8 cellular contexts compared by ENCODE assay signal in genomic region chr13:100514788-100515409, GRCh38.
DNase-seq lines count a peak whose midpoint lies in the region; ATAC-seq and TF ChIP-seq lines count a peak whose summit lies in the region.

No MANE protein-coding gene starts in this region.

- peak; percentile 88 for ATAC-seq in GM21825 (IDR thresholded peaks at IDR 0.05; ENCODE audit: unreplicated experiment)
- peak; percentile 99 for ATAC-seq in Panc1
- peak; percentile 89 to 93 for ATAC-seq in activated T-cell treated with anti-CD3 and anti-CD28 coated beads, Interleukin-2, amount 50 U/mL, for 4 hours

- DNase-seq in Daoy (ENCODE audit: low read depth), result peak; percentile 69
- peak; percentile 85 for DNase-seq in Karpas-422
- DNase-seq in Panc1 (ENCODE audit: low read depth, low spot score), result peak; percentile 42
- DNase-seq in activated T-cell treated with anti-CD3 and anti-CD28 coated beads, Interleukin-2, amount 50 U/mL, for 4 hours, result peak; percentile 69
- DNase-seq in fibroblast of lung (ENCODE audit: low read depth in 2 of 2), result peak; percentile 59 to 82
- peak; percentile 89 for DNase-seq in neural progenitor cell (ENCODE audit: low spot score)
- DNase-seq in superior temporal gyrus (ENCODE audit: extremely low spot score), result peak; percentile 93

- BruUV-seq in Panc1 (replicated peaks; lab: Mats Ljungman, UMichigan), result no TSS peak

- no peaks in the 10 kb centered on the region for H3K36me3 ChIP-seq in Karpas-422 (ENCODE audit: insufficient read depth, low read length)
- H3K36me3 ChIP-seq in Panc1 (ENCODE audit: control insufficient read depth, insufficient read depth, low read length), result no peaks in the 10 kb centered on the region; the same call in 1 of the 2 replicates
- H3K36me3 ChIP-seq in fibroblast of lung (ENCODE audit: control insufficient read depth, insufficient read depth, low read length), result no peaks in the 10 kb centered on the region
- no peaks in the 10 kb centered on the region for H3K36me3 ChIP-seq in neural progenitor cell

- H3K9me3 ChIP-seq in Karpas-422 (ENCODE audit: low read length) (no peaks in the 10 kb centered on the region), Panc1 (ENCODE audit: control insufficient read depth, insufficient read depth, low read depth, low read length) (no peaks in the 10 kb centered on the region), fibroblast of lung (ENCODE audit: control insufficient read depth, insufficient read depth, low read depth, low read length) (no peaks in the 10 kb centered on the region), neural progenitor cell (ENCODE audit: low read depth) (no peaks in the 10 kb centered on the region)

- H3K4me3 ChIP-seq in Karpas-422 (ENCODE audit: low read length) (no peak overlapping the region), Panc1 (ENCODE audit: low read depth in 2 of 2, low read length in 2 of 2) (no peak overlapping the region), fibroblast of lung (replicated peaks in 1 of 4; ENCODE audit: control extremely low read depth in 1 of 4, insufficient read depth in 1 of 4, low read depth in 3 of 4, low read length in 4 of 4) (no peak overlapping the region), neural progenitor cell (no peak overlapping the region)

- H3K4me3 Mint-ChIP-seq in activated T-cell treated with anti-CD3 and anti-CD28 coated beads, Interleukin-2, amount 50 U/mL, for 4 hours, result no peak overlapping the region
- peak overlapping the region; percentile 68 for H3K4me3 Mint-ChIP-seq in neural progenitor cell

- H4K20me1 ChIP-seq in Karpas-422 (ENCODE audit: insufficient read depth, low read depth, low read length) (no peaks in the 10 kb centered on the region), fibroblast of lung (ENCODE audit: control insufficient read depth, extremely low read depth, insufficient read depth, low read length) (no peaks in the 10 kb centered on the region), neural progenitor cell (ENCODE audit: low read depth) (no peaks in the 10 kb centered on the region)

- no peaks in the 10 kb centered on the region for H3K9me3 Mint-ChIP-seq in activated T-cell treated with anti-CD3 and anti-CD28 coated beads, Interleukin-2, amount 50 U/mL, for 4 hours
- H3K9me3 Mint-ChIP-seq in neural progenitor cell, result no peaks in the 10 kb centered on the region

- in situ Hi-C loops in Panc1 (cut with HindIII; ENCODE audit: low pct_unique_long_range_greater_than_20kb, low sequenced_read_pairs), result no loop called here

- CTCF ChIA-PET in Panc1 (lab: Charles Lee), result interaction anchor here (0.8 kb wide), 1 partner anchor 150 kb away, joined by 4 read pairs; no protein-coding TSS in a partner anchor

- H3K36me3 Mint-ChIP-seq in activated T-cell treated with anti-CD3 and anti-CD28 coated beads, Interleukin-2, amount 50 U/mL, for 4 hours (ENCODE audit: insufficient read depth), result no peaks in the 10 kb centered on the region
- peaks cover 5% of the 10 kb centered on the region for H3K36me3 Mint-ChIP-seq in neural progenitor cell

- no peak overlapping the region for H2AFZ ChIP-seq in Karpas-422 (ENCODE audit: low read length)
- no peak overlapping the region for H2AFZ ChIP-seq in fibroblast of lung (ENCODE audit: low read length)
- no peak overlapping the region for H2AFZ ChIP-seq in neural progenitor cell (replicated peaks)

- H3K4me1 ChIP-seq in Karpas-422 (ENCODE audit: low read length) (no peaks in the 10 kb centered on the region; the same call in 1 of the 2 replicates), Panc1 (ENCODE audit: control insufficient read depth, insufficient read depth, low read length) (peaks cover 12% of the 10 kb centered on the region), fibroblast of lung (ENCODE audit: control insufficient read depth, extremely low read depth, insufficient read depth, low read length) (no peaks in the 10 kb centered on the region), neural progenitor cell (peaks cover 51% of the 10 kb centered on the region)

- H3F3A ChIP-seq in neural progenitor cell (ENCODE audit: low read depth), result peaks cover 30% of the 10 kb centered on the region

- peaks cover 18% of the 10 kb centered on the region for H3K4me1 Mint-ChIP-seq in activated T-cell treated with anti-CD3 and anti-CD28 coated beads, Interleukin-2, amount 50 U/mL, for 4 hours (ENCODE audit: low read depth)
- peaks cover 71% of the 10 kb centered on the region for H3K4me1 Mint-ChIP-seq in neural progenitor cell

- no peaks in the 10 kb centered on the region for H3K9me2 ChIP-seq in Karpas-422 (replicated peaks; ENCODE audit: insufficient read depth, low read length)

- H3K79me2 ChIP-seq in Karpas-422 (ENCODE audit: low read length) (no peaks in the 10 kb centered on the region), fibroblast of lung (ENCODE audit: control insufficient read depth, insufficient read depth, low read length) (no peaks in the 10 kb centered on the region), neural progenitor cell (ENCODE audit: low read depth) (peaks cover 3% of the 10 kb centered on the region)

- TF ChIP-seq CTCF in Panc1 (IDR thresholded peaks at IDR 0.05), result peak; percentile 85
- TF ChIP-seq CTCF in fibroblast of lung (conservative IDR thresholded peaks at IDR 0.05 in 1 of 2, IDR thresholded peaks at IDR 0.05 in 1 of 2; ENCODE audit: low read depth in 1 of 2, low read length in 2 of 2), result peak; percentile 96 to 99
- TF ChIP-seq CTCF in neural progenitor cell (IDR thresholded peaks at IDR 0.05), result peak; percentile 98

- POLR2A ChIA-PET in Panc1 (lab: Charles Lee), result no interaction called here

- H3K27ac Mint-ChIP-seq in neural progenitor cell, result peak overlapping the region; percentile 24

- intact Hi-C loops in Panc1 (cut with micrococcal nuclease; ENCODE audit: unreplicated experiment), result loop anchor here (5.0 to 10.0 kb wide), 3 partner anchors 123 to 860 kb away; no protein-coding TSS in a partner anchor

- no peaks in the 10 kb centered on the region for H3K27me3 ChIP-seq in Karpas-422 (ENCODE audit: low read length)
- H3K27me3 ChIP-seq in Panc1 (ENCODE audit: control insufficient read depth, insufficient read depth, low read length), result no peaks in the 10 kb centered on the region
- no peaks in the 10 kb centered on the region for H3K27me3 ChIP-seq in fibroblast of lung (ENCODE audit: control insufficient read depth, insufficient read depth, low read length)
- no peaks in the 10 kb centered on the region for H3K27me3 ChIP-seq in neural progenitor cell

- no peak overlapping the region for H3K9ac ChIP-seq in Karpas-422 (ENCODE audit: low read length)
- no peak overlapping the region for H3K9ac ChIP-seq in fibroblast of lung (ENCODE audit: insufficient read depth, low read length)
- no peak overlapping the region for H3K9ac ChIP-seq in neural progenitor cell

- H3K27ac ChIP-seq in Karpas-422 (ENCODE audit: low read length), result no peak overlapping the region
- H3K27ac ChIP-seq in Panc1 (ENCODE audit: low read length), result peak overlapping the region; percentile 77
- no peak overlapping the region for H3K27ac ChIP-seq in fibroblast of lung (ENCODE audit: insufficient read depth, low read length)
- no peak overlapping the region for H3K27ac ChIP-seq in neural progenitor cell

- H3K4me2 ChIP-seq in Karpas-422 (ENCODE audit: low read depth, low read length, poor library complexity, severe bottlenecking) (no peak overlapping the region), fibroblast of lung (ENCODE audit: extremely low read depth, insufficient read depth, low read length) (no peak overlapping the region), neural progenitor cell (peak overlapping the region; percentile 32)

- peaks cover 2% of the 10 kb centered on the region for H3K27me3 Mint-ChIP-seq in activated T-cell treated with anti-CD3 and anti-CD28 coated beads, Interleukin-2, amount 50 U/mL, for 4 hours (ENCODE audit: low read depth)
- peaks cover 2% of the 10 kb centered on the region for H3K27me3 Mint-ChIP-seq in neural progenitor cell (ENCODE audit: insufficient read depth, low read depth)

Comparison
In these comparisons a context has a peak if more than half of its experiments do, and no peak if none do; other contexts are left out.
1. DNase-seq: peak in every context shown above with its lines; median percentile 93 in superior temporal gyrus; 89 in neural progenitor cell; 85 in Karpas-422; 70 in fibroblast of lung; 69 in Daoy; 69 in activated T-cell treated with anti-CD3 and anti-CD28 coated beads, Interleukin-2, amount 50 U/mL, for 4 hours; 42 in Panc1.